Comparison of ENCODE assay signal across 13 cellular contexts in genomic region chr2:235661538-235661937, GRCh38.
"Had no signal": no experiment of that assay in that cellular context is flagged by ENCODE, and none has a peak within 500 bp of the region (broad histone marks: within the 10 kb centered on the region; RNA-seq: fewer than 3 reads in every experiment).

No MANE protein-coding gene starts in this region.

- DNase-seq: cerebellar nuclear complex; dermis blood vessel endothelial cell; esophagus squamous epithelium; foreskin keratinocyte; kidney glomerular epithelial cell; mesendoderm; naive thymus-derived CD4-positive, alpha-beta T cell; stimulated activated CD4-positive, alpha-beta T cell treated with anti-CD3 and anti-CD28 coated beads, Interleukin-12 subunit alpha, Interleukin-12 subunit beta, amount 100 ng/mL, for 4 hours; stimulated activated naive CD4-positive, alpha-beta T cell treated with Interleukin-2 at 50 U/mL for 16 hours; tibial artery had no signal

- H3K4me1 ChIP-seq: foreskin keratinocyte had no signal

- H3K4me3 ChIP-seq: esophagus squamous epithelium, hepatocyte, right atrium auricular region, suprapubic skin, tibial artery had no signal

- ATAC-seq: foreskin keratinocyte; naive thymus-derived CD4-positive, alpha-beta T cell had no signal

- H3K36me3 ChIP-seq: esophagus squamous epithelium, right atrium auricular region, suprapubic skin, tibial artery had no signal

- H2AFZ ChIP-seq: hepatocyte had no signal

- H3K27me3 ChIP-seq: esophagus squamous epithelium, foreskin keratinocyte, hepatocyte, right atrium auricular region, suprapubic skin, tibial artery had no signal

- H3K4me2 ChIP-seq: hepatocyte had no signal

- H3K9me3 ChIP-seq: esophagus squamous epithelium, right atrium auricular region, suprapubic skin, tibial artery had no signal

- H3K27ac ChIP-seq: esophagus squamous epithelium, foreskin keratinocyte, hepatocyte, right atrium auricular region, suprapubic skin, tibial artery had no signal
